ENCODE assay signal across 24 cellular contexts in the genomic region with DNA sequence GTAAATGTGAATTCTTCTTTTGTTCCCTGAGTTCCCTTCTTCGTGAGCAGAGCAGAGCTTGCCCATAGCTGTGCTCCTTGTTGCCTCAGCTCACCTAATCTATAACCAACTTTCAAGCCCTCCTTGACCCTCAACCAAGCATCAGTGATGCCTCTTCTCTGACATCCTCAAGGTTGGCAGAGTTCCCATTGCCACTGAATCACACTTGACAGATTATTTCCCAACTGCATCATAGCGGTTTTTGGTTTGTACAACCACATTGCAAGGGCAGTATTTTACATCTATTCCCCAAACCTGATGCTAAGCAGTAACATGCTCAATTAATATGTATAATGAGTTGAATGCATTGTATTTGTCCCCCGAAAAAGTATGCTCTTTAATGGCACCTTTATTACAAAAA.
A peak's percentile ranks its signal among the peaks of the same experiment; 100 is the strongest.
DNase-seq lines count a peak whose midpoint lies in the region; TF ChIP-seq lines count a peak whose summit lies in the region.
"Had no signal": no experiment of that assay in that cellular context is flagged by ENCODE, and none has a peak within 500 bp of the region (broad histone marks: within the 10 kb centered on the region; RNA-seq: fewer than 3 reads in every experiment).

No MANE protein-coding gene starts in this region.

- no peak for TF ChIP-seq CTCF in AG10803 (conservative IDR thresholded peaks at IDR 0.05; ENCODE audit: low read length)
- no peak for TF ChIP-seq CTCF in foreskin fibroblast (IDR thresholded peaks at IDR 0.05; ENCODE audit: low read depth, low read length)
- no peak for TF ChIP-seq CTCF in GM20000 (IDR thresholded peaks at IDR 0.05; ENCODE audit: extremely low read depth, missing control alignments)

- DNase-seq in AG10803 (ENCODE audit: low read depth) (peak; percentile 15), HS-5 (ENCODE audit: low read depth) (peak; percentile 33), amniotic epithelial cell (ENCODE audit: low read depth) (peak; percentile 35), foreskin fibroblast (peak; percentile 8 to 29), COLO829 (ENCODE audit: low spot score) (no peak), GM19240 (ENCODE audit: insufficient read length, low spot score) (no peak), middle frontal gyrus (ENCODE audit: extremely low spot score, low spot score) (no peak), GM20000 (ENCODE audit: low spot score) (no peak)
- DNase-seq: activated CD4-positive, alpha-beta memory T cell treated with anti-CD3 and anti-CD28 coated beads, Interleukin-2, amount 10 ng/mL, durations not matched to agents 7 days and 5 days; activated CD4-positive, CD25-positive, alpha-beta regulatory T cell; activated naive CD4-positive, alpha-beta T cell treated with Interleukin-2 at 50 U/mL for 16 hours; anterior cingulate cortex; CD4-positive, alpha-beta memory T cell; colonic mucosa; endodermal cell; KG1; NCI-H1417; NCI-H526 treated with DMSO at 0.1 percent for 48 hours; PC-9; T-helper 2 cell had no signal

- H3K4me3 ChIP-seq in AG10803 (ENCODE audit: low read length), result no peak overlapping the region
- H3K4me3 ChIP-seq in foreskin fibroblast (ENCODE audit: low read depth in 1 of 2, low read length in 2 of 2), result no peak overlapping the region
- H3K4me3 ChIP-seq: colonic mucosa, PC-9, prostate gland, SJSA1, smooth muscle cell, vagina had no signal

Comparison
In these comparisons a context has a peak if more than half of its experiments do, and no peak if none do; other contexts are left out.
1. DNase-seq: peak in AG10803 (single experiment), HS-5 (single experiment), amniotic epithelial cell (single experiment) and foreskin fibroblast (2 of 2); none in COLO829 (single experiment), GM19240 (single experiment), middle frontal gyrus (single experiment) and GM20000 (single experiment).